8 cellular contexts compared by ENCODE assay signal in genomic region chr5:107571621-107572489, GRCh38.
DNase-seq lines count a peak whose midpoint lies in the region; TF ChIP-seq lines count a peak whose summit lies in the region.

No MANE protein-coding gene starts in this region.

- H3K4me2 ChIP-seq in neural progenitor cell: peak overlapping the region; percentile 75

- H3K79me2 ChIP-seq in neural progenitor cell (ENCODE audit: low read depth): peaks cover 99% of the 10 kb centered on the region

- TF ChIP-seq EP300 in stomach (IDR thresholded peaks at IDR 0.05): no peak

- H3K27ac ChIP-seq in neural progenitor cell: peak overlapping the region; percentile 75
- H3K27ac ChIP-seq in stomach: peak overlapping the region; percentile 74 to 89 (median 82)

- intact Hi-C loops in stomach (cut with DNase I; ENCODE audit: low total_unique reads): no loop called here

- peak overlapping the region; percentile 75 for H3K4me3 Mint-ChIP-seq in neural progenitor cell

- H3K9me3 Mint-ChIP-seq in neural progenitor cell: no peaks in the 10 kb centered on the region

- peak; percentile 97 for TF ChIP-seq CTCF in foreskin fibroblast (IDR thresholded peaks at IDR 0.05; ENCODE audit: low read depth, low read length)
- TF ChIP-seq CTCF in neural progenitor cell (IDR thresholded peaks at IDR 0.05): peak; percentile 98
- peak in 6 of 7 experiments; percentile 67 to 98 (median 96) for TF ChIP-seq CTCF in stomach (IDR thresholded peaks at IDR 0.05)

- H3K27me3 ChIP-seq in neural progenitor cell (no peaks in the 10 kb centered on the region), stomach (no peaks in the 10 kb centered on the region)

- H3K9ac ChIP-seq in neural progenitor cell: no peak overlapping the region

- TF ChIP-seq POLR2A in stomach (IDR thresholded peaks at IDR 0.05): no peak

- H2AFZ ChIP-seq in neural progenitor cell (replicated peaks): no peak overlapping the region

- DNase-seq in EL (peak; percentile 93), H4 (ENCODE audit: low spot score) (peak; percentile 98), LHCN-M2 (ENCODE audit: low read depth) (peak; percentile 96), RPMI7951 (ENCODE audit: low read depth) (peak; percentile 85), foreskin fibroblast (peak; percentile 92 to 98), neural progenitor cell (ENCODE audit: low spot score) (peak; percentile 97), stomach (peak; percentile 99)
- peak; percentile 74 for DNase-seq in activated effector memory CD4-positive, alpha-beta T cell treated with Interleukin-2 at 50 U/mL for 16 hours

- H3K4me1 ChIP-seq in neural progenitor cell (peaks cover 92% of the 10 kb centered on the region), stomach (peaks cover 12 to 34% (median 24%) of the 10 kb centered on the region in 4 donors)

- peaks cover 3% of the 10 kb centered on the region for H3K27me3 Mint-ChIP-seq in neural progenitor cell (ENCODE audit: insufficient read depth, low read depth)

- peaks cover 92% of the 10 kb centered on the region for H3K4me1 Mint-ChIP-seq in neural progenitor cell

- H3K36me3 Mint-ChIP-seq in neural progenitor cell: peaks cover 5% of the 10 kb centered on the region

- WGBS in stomach, 5 donors: 2 to 5% (median 3%) methylated on average over 26 of the region's 26 CpGs

- peak overlapping the region; percentile 89 for H3K27ac Mint-ChIP-seq in neural progenitor cell

- H3K9me3 ChIP-seq in neural progenitor cell (ENCODE audit: low read depth) (no peaks in the 10 kb centered on the region), stomach (no peaks in the 10 kb centered on the region)

- H4K20me1 ChIP-seq in neural progenitor cell (ENCODE audit: low read depth): peaks cover 97% of the 10 kb centered on the region

- H3F3A ChIP-seq in neural progenitor cell (ENCODE audit: low read depth): peaks cover 89% of the 10 kb centered on the region

- H3K4me3 ChIP-seq in foreskin fibroblast (ENCODE audit: low read depth in 1 of 2, low read length in 2 of 2) (peak overlapping the region; percentile 34 to 53), neural progenitor cell (peak overlapping the region; percentile 31), stomach (peak overlapping the region; percentile 40 to 48 (median 44))

- H3K36me3 ChIP-seq in neural progenitor cell (no peaks in the 10 kb centered on the region), stomach (no peaks in the 10 kb centered on the region)

Comparison
In these comparisons a context has a peak if more than half of its experiments do, and no peak if none do; other contexts are left out.
1. Peak in every context shown above with its lines: DNase-seq, H3K4me3 ChIP-seq and H3K27ac ChIP-seq.